In genomic region chr12:92341333-92341691, GRCh38 we compare ENCODE assay signal across 12 cellular contexts.
A peak's percentile ranks its signal among the peaks of the same experiment; 100 is the strongest.
DNase-seq lines count a peak whose midpoint lies in the region; ATAC-seq and TF ChIP-seq lines count a peak whose summit lies in the region.
"Had no signal": no experiment of that assay in that cellular context is flagged by ENCODE, and none has a peak within 500 bp of the region (broad histone marks: within the 10 kb centered on the region; RNA-seq: fewer than 3 reads in every experiment).

No MANE protein-coding gene starts in this region.

- CTCF ChIA-PET in WTC11 (lab: Charles Lee), result no interaction called here

- DNase-seq in activated T-cell treated with anti-CD3 and anti-CD28 coated beads, Interleukin-2, amount 50 U/mL, for 72 hours, result no peak
- no peak for DNase-seq in activated T-cell treated with anti-CD3 and anti-CD28 coated beads for 4 hours
- DNase-seq in epithelial cell of esophagus (ENCODE audit: low read depth), result peak; percentile 93
- no peak for DNase-seq in type B pancreatic cell (ENCODE audit: extremely low spot score, unreplicated experiment)
- no peak for DNase-seq in WTC11 (ENCODE audit: low spot score)
- no peak for DNase-seq in mesenteric fat pad (ENCODE audit: low spot score)
- DNase-seq in A172 (ENCODE audit: low spot score), result no peak

- POLR2A ChIA-PET in WTC11 (lab: Charles Lee), result no interaction called here

- H3K9me3 Mint-ChIP-seq in activated T-cell treated with anti-CD3 and anti-CD28 coated beads, Interleukin-2, amount 50 U/mL, for 72 hours, result peaks cover 0 to 6% of the 10 kb centered on the region in 2 donors
- H3K9me3 Mint-ChIP-seq in type B pancreatic cell, result no peaks in the 10 kb centered on the region
- H3K9me3 Mint-ChIP-seq in WTC11, result peaks cover 22% of the 10 kb centered on the region
- H3K9me3 Mint-ChIP-seq: activated T-helper 17 cell treated with anti-CD3 and anti-CD28 coated beads, Interleukin-2, amount 50 U/mL, for 72 hours; nephron had no signal

- no peak for ATAC-seq in activated T-cell treated with anti-CD3 and anti-CD28 coated beads, Interleukin-2, amount 50 U/mL, for 72 hours (replicated peaks in 1 of 2)
- ATAC-seq in HG03439 (IDR thresholded peaks at IDR 0.05; ENCODE audit: unreplicated experiment) (peak; percentile 38), WTC11 (no peak)
- ATAC-seq: Panc1 had no signal

- H3K27me3 Mint-ChIP-seq in activated T-cell treated with anti-CD3 and anti-CD28 coated beads, Interleukin-2, amount 50 U/mL, for 72 hours (ENCODE audit: low read depth), result no peaks in the 10 kb centered on the region
- no peaks in the 10 kb centered on the region for H3K27me3 Mint-ChIP-seq in type B pancreatic cell
- H3K27me3 Mint-ChIP-seq in WTC11 (ENCODE audit: low read depth), result no peaks in the 10 kb centered on the region
- H3K27me3 Mint-ChIP-seq: activated T-helper 17 cell treated with anti-CD3 and anti-CD28 coated beads, Interleukin-2, amount 50 U/mL, for 72 hours had no signal

- peak overlapping the region; percentile 21 to 52 for H3K4me3 Mint-ChIP-seq in activated T-cell treated with anti-CD3 and anti-CD28 coated beads, Interleukin-2, amount 50 U/mL, for 72 hours
- peak overlapping the region; percentile 56 for H3K4me3 Mint-ChIP-seq in type B pancreatic cell
- H3K4me3 Mint-ChIP-seq in WTC11, result no peak overlapping the region
- H3K4me3 Mint-ChIP-seq: activated T-helper 17 cell treated with anti-CD3 and anti-CD28 coated beads, Interleukin-2, amount 50 U/mL, for 72 hours; nephron had no signal

- H3K4me3 ChIP-seq in epithelial cell of esophagus (ENCODE audit: low read length), result peak overlapping the region; percentile 23
- H3K4me3 ChIP-seq: esophagus muscularis mucosa had no signal

- no peaks in the 10 kb centered on the region for H3K36me3 Mint-ChIP-seq in activated T-cell treated with anti-CD3 and anti-CD28 coated beads, Interleukin-2, amount 50 U/mL, for 72 hours (ENCODE audit: insufficient read depth in 2 of 2)
- H3K36me3 Mint-ChIP-seq in type B pancreatic cell (no peaks in the 10 kb centered on the region), WTC11 (no peaks in the 10 kb centered on the region)

- TF ChIP-seq CTCF in epithelial cell of esophagus (IDR thresholded peaks at IDR 0.05; ENCODE audit: insufficient read depth, low read depth, low read length, missing control alignments) (no peak), type B pancreatic cell (conservative IDR thresholded peaks at IDR 0.05) (no peak), WTC11 (IDR thresholded peaks at IDR 0.05) (no peak)

- no peak overlapping the region for H3K27ac Mint-ChIP-seq in activated T-cell treated with anti-CD3 and anti-CD28 coated beads, Interleukin-2, amount 50 U/mL, for 72 hours
- H3K27ac Mint-ChIP-seq in type B pancreatic cell, result peak overlapping the region; percentile 37
- no peak overlapping the region; the same call in 1 of the 2 replicates for H3K27ac Mint-ChIP-seq in WTC11

- peaks cover 12% of the 10 kb centered on the region for H3K4me1 Mint-ChIP-seq in activated T-cell treated with anti-CD3 and anti-CD28 coated beads, Interleukin-2, amount 50 U/mL, for 72 hours (ENCODE audit: low read depth)
- peaks cover 11% of the 10 kb centered on the region for H3K4me1 Mint-ChIP-seq in type B pancreatic cell (ENCODE audit: unreplicated experiment)
- peaks cover 5% of the 10 kb centered on the region for H3K4me1 Mint-ChIP-seq in WTC11

TF ChIP-seq in WTC11, 78 proteins besides CTCF, POLR2A, EP300 and RAD21:
- no peak for TF ChIP-seq NR1H2 (CRISPR knock-in tag; IDR thresholded peaks at IDR 0.05)
- no peak for TF ChIP-seq TEAD1 (CRISPR knock-in tag; IDR thresholded peaks at IDR 0.05)
- TF ChIP-seq ZNF138 (CRISPR knock-in tag; conservative IDR thresholded peaks at IDR 0.05), result no peak
- no peak for TF ChIP-seq OVOL2 (CRISPR knock-in tag; IDR thresholded peaks at IDR 0.05; ENCODE audit: borderline replicate concordance)
- no peak for TF ChIP-seq ATF3 (CRISPR knock-in tag; conservative IDR thresholded peaks at IDR 0.05)
- TF ChIP-seq MXD4 (CRISPR knock-in tag; IDR thresholded peaks at IDR 0.05; ENCODE audit: borderline replicate concordance), result no peak
- no peak for TF ChIP-seq FOXJ3 (CRISPR knock-in tag; IDR thresholded peaks at IDR 0.05; ENCODE audit: borderline replicate concordance)
- TF ChIP-seq ZBTB21 (CRISPR knock-in tag; IDR thresholded peaks at IDR 0.05; ENCODE audit: borderline replicate concordance), result no peak
- TF ChIP-seq ZNF219 (CRISPR knock-in tag; IDR thresholded peaks at IDR 0.05; ENCODE audit: borderline replicate concordance), result no peak
- TF ChIP-seq ZMAT4 (CRISPR knock-in tag; IDR thresholded peaks at IDR 0.05), result no peak
- no peak for TF ChIP-seq PREB (CRISPR knock-in tag; IDR thresholded peaks at IDR 0.05; ENCODE audit: borderline replicate concordance)
- TF ChIP-seq TCF7 (CRISPR knock-in tag; IDR thresholded peaks at IDR 0.05; ENCODE audit: low read depth), result no peak
- no peak for TF ChIP-seq FOXK1 (CRISPR knock-in tag; IDR thresholded peaks at IDR 0.05)
- no peak for TF ChIP-seq NFYB (CRISPR knock-in tag; conservative IDR thresholded peaks at IDR 0.05; ENCODE audit: low read depth)
- TF ChIP-seq IRF2 (CRISPR knock-in tag; IDR thresholded peaks at IDR 0.05; ENCODE audit: borderline replicate concordance, low read depth), result no peak
- no peak for TF ChIP-seq IRF1 (CRISPR knock-in tag; IDR thresholded peaks at IDR 0.05)
- TF ChIP-seq GRHL2 (CRISPR knock-in tag; IDR thresholded peaks at IDR 0.05; ENCODE audit: insufficient replicate concordance, severe bottlenecking), result no peak
- no peak for TF ChIP-seq ATF6 (CRISPR knock-in tag; IDR thresholded peaks at IDR 0.05)
